ENCODE assay signal across 23 cellular contexts in genomic region chr12:94055528-94055927, GRCh38.
"Had no signal": no experiment of that assay in that cellular context is flagged by ENCODE, and none has a peak within 500 bp of the region (broad histone marks: within the 10 kb centered on the region; RNA-seq: fewer than 3 reads in every experiment).

No MANE protein-coding gene starts in this region.

- H3K36me3 ChIP-seq: gastrocnemius medialis, prostate gland, sigmoid colon, stomach, thyroid gland, upper lobe of left lung had no signal

- H3K4me3 ChIP-seq: gastrocnemius medialis, lung, prostate gland, sigmoid colon, skin epidermis, stomach, thyroid gland, upper lobe of left lung had no signal

- ATAC-seq: esophagus mucosa; gastrocnemius medialis; left lobe of liver; naive thymus-derived CD8-positive, alpha-beta T cell; right cardiac atrium had no signal

- H3K9me3 ChIP-seq: gastrocnemius medialis, prostate gland, sigmoid colon, thyroid gland, upper lobe of left lung had no signal

- H3K27ac ChIP-seq: epithelial cell of prostate, gastrocnemius medialis, prostate gland, sigmoid colon, skin epidermis, stomach, thyroid gland, upper lobe of left lung had no signal

- DNase-seq: cerebellar nuclear complex; effector CD8-positive, alpha-beta T cell; endodermal cell; foreskin fibroblast; gastrocnemius medialis; head of caudate nucleus; naive thymus-derived CD8-positive, alpha-beta T cell; nephron progenitor cell; nucleus accumbens; right cardiac atrium; sigmoid colon; stimulated activated CD4-positive, alpha-beta T cell treated with anti-CD3 and anti-CD28 coated beads, Interleukin-15, amount 100 ng/mL, for 24 hours; stimulated activated CD4-positive, alpha-beta T cell treated with anti-CD3 and anti-CD28 coated beads, Interleukin-2, amount 100 ng/mL, for 48 hours; stimulated activated naive CD4-positive, alpha-beta T cell treated with Interleukin-2 at 50 U/mL for 16 hours; stomach; thyroid gland; upper lobe of left lung had no signal

- H3K4me1 ChIP-seq: prostate gland, upper lobe of left lung had no signal

- H3K27me3 ChIP-seq: gastrocnemius medialis, sigmoid colon, stomach, thyroid gland, upper lobe of left lung had no signal
